ENCODE assay signal across 15 cellular contexts in genomic region chr14:51962678-51963077, GRCh38. TPM values are rescaled to one million over a fixed set of nuclear protein-coding genes. Genes with fewer than 3 reads are reported as not detected.
DNase-seq lines count a peak whose midpoint lies in the region; ATAC-seq and TF ChIP-seq lines count a peak whose summit lies in the region.
"Had no signal": no experiment of that assay in that cellular context is flagged by ENCODE, and none has a peak within 500 bp of the region (broad histone marks: within the 10 kb centered on the region; RNA-seq: fewer than 3 reads in every experiment).

No MANE protein-coding gene starts in this region.

- H3K4me3 ChIP-seq in skeletal muscle satellite cell (ENCODE audit: low read length), result no peak overlapping the region

- H3K4me1 Mint-ChIP-seq in activated T-cell treated with anti-CD3 and anti-CD28 coated beads, Interleukin-2, amount 50 U/mL, for 72 hours (ENCODE audit: low read depth), result peaks cover 26% of the 10 kb centered on the region
- H3K4me1 Mint-ChIP-seq in activated CD8-positive, alpha-beta T cell treated with anti-CD3 and anti-CD28 coated beads for 36 hours (ENCODE audit: low read depth), result peaks cover 45% of the 10 kb centered on the region

- no peak for DNase-seq in activated T-cell treated with anti-CD3 and anti-CD28 coated beads, Interleukin-2, amount 50 U/mL, for 72 hours
- DNase-seq in activated T-cell treated with anti-CD3 and anti-CD28 coated beads for 4 hours, result no peak
- DNase-seq in activated CD8-positive, alpha-beta T cell treated with anti-CD3 and anti-CD28 coated beads for 36 hours, result no peak
- peak; percentile 8 for DNase-seq in fibroblast of peridontal ligament (ENCODE audit: extremely low read depth)
- no peak for DNase-seq in HuH-7 (ENCODE audit: low spot score)
- DNase-seq in DMS79 (lab: John Stamatoyannopoulos, UW), result no peak
- DNase-seq: ACHN; activated CD8-positive, alpha-beta memory T cell treated with anti-CD3 and anti-CD28 coated beads for 24 hours; activated naive CD4-positive, alpha-beta T cell treated with anti-CD3 and anti-CD28 coated beads, Interleukin-2, amount 50 U/mL, for 16 hours; hippocampal formation; NCI-H187; NCI-H526 treated with DMSO at 0.1 percent for 48 hours; ovary had no signal

- peaks cover 5% of the 10 kb centered on the region for H3K36me3 ChIP-seq in skeletal muscle satellite cell (ENCODE audit: insufficient read depth, low read length)
- H3K36me3 ChIP-seq: ovary had no signal

- no peaks in the 10 kb centered on the region for H3K27me3 Mint-ChIP-seq in activated T-cell treated with anti-CD3 and anti-CD28 coated beads, Interleukin-2, amount 50 U/mL, for 72 hours (ENCODE audit: low read depth)
- H3K27me3 Mint-ChIP-seq in activated CD8-positive, alpha-beta T cell treated with anti-CD3 and anti-CD28 coated beads for 36 hours, result no peaks in the 10 kb centered on the region

- no peaks in the 10 kb centered on the region for H3K27me3 ChIP-seq in skeletal muscle satellite cell (ENCODE audit: control insufficient read depth, insufficient read depth, low read length)
- H3K27me3 ChIP-seq: ovary had no signal

- peak overlapping the region; percentile 22 for H3K4me2 ChIP-seq in skeletal muscle satellite cell (ENCODE audit: low read length)

- CTCF ChIA-PET in activated CD8-positive, alpha-beta T cell treated with anti-CD3 and anti-CD28 coated beads for 36 hours (lab: Charles Lee), result interaction anchor here (0.8 to 2.6 kb wide), 5 partner anchors 8 to 41 kb away, joined by 3 to 15 read pairs (median 3); no protein-coding TSS in a partner anchor

- H3K9ac ChIP-seq in skeletal muscle satellite cell (ENCODE audit: low read depth, low read length), result no peak overlapping the region

- POLR2A ChIA-PET in activated CD8-positive, alpha-beta T cell treated with anti-CD3 and anti-CD28 coated beads for 36 hours (lab: Charles Lee), result no interaction called here

- intact Hi-C loops in activated CD8-positive, alpha-beta T cell treated with anti-CD3 and anti-CD28 coated beads for 36 hours (cut with micrococcal nuclease), result no loop called here

- peaks cover 23 to 49% of the 10 kb centered on the region in 2 donors for H3K36me3 Mint-ChIP-seq in activated T-cell treated with anti-CD3 and anti-CD28 coated beads, Interleukin-2, amount 50 U/mL, for 72 hours (ENCODE audit: insufficient read depth in 2 of 2)
- peaks cover 62% of the 10 kb centered on the region for H3K36me3 Mint-ChIP-seq in activated CD8-positive, alpha-beta T cell treated with anti-CD3 and anti-CD28 coated beads for 36 hours (ENCODE audit: low read depth)

- ATAC-seq in activated T-cell treated with anti-CD3 and anti-CD28 coated beads, Interleukin-2, amount 50 U/mL, for 72 hours (replicated peaks in 1 of 2), result no peak
- ATAC-seq in activated CD8-positive, alpha-beta T cell treated with anti-CD3 and anti-CD28 coated beads for 36 hours, result no peak
- ATAC-seq in HG02798 (IDR thresholded peaks at IDR 0.05; ENCODE audit: poor library complexity, unreplicated experiment), result no peak

- H3K9me3 Mint-ChIP-seq in activated T-cell treated with anti-CD3 and anti-CD28 coated beads, Interleukin-2, amount 50 U/mL, for 72 hours, result peaks cover 9% of the 10 kb centered on the region in 2 donors
- peaks cover 23% of the 10 kb centered on the region for H3K9me3 Mint-ChIP-seq in activated CD8-positive, alpha-beta T cell treated with anti-CD3 and anti-CD28 coated beads for 36 hours

- TF ChIP-seq CTCF in activated CD8-positive, alpha-beta T cell treated with anti-CD3 and anti-CD28 coated beads for 36 hours (IDR thresholded peaks at IDR 0.05), result no peak

- peak overlapping the region; percentile 20 to 23 for H3K4me3 Mint-ChIP-seq in activated T-cell treated with anti-CD3 and anti-CD28 coated beads, Interleukin-2, amount 50 U/mL, for 72 hours
- H3K4me3 Mint-ChIP-seq in activated CD8-positive, alpha-beta T cell treated with anti-CD3 and anti-CD28 coated beads for 36 hours, result no peak overlapping the region

- H3K9me3 ChIP-seq in skeletal muscle satellite cell (replicated peaks; ENCODE audit: low read length), result peaks cover 13% of the 10 kb centered on the region
- H3K9me3 ChIP-seq: ovary had no signal

- peak overlapping the region; percentile 8 for H3K27ac Mint-ChIP-seq in activated T-cell treated with anti-CD3 and anti-CD28 coated beads, Interleukin-2, amount 50 U/mL, for 72 hours
- H3K27ac Mint-ChIP-seq in activated CD8-positive, alpha-beta T cell treated with anti-CD3 and anti-CD28 coated beads for 36 hours, result peak overlapping the region; percentile 65

- H3K4me1 ChIP-seq in skeletal muscle satellite cell (ENCODE audit: control insufficient read depth, insufficient read depth, low read length), result peaks cover 7% of the 10 kb centered on the region

RNA-seq across cellular contexts. Expression of gene RTRAF, which starts 26.7 kb away (rescaled TPM):
- 100 to 1,000 TPM; 191 to 207 TPM for total RNA-seq in activated T-cell treated with anti-CD3 and anti-CD28 coated beads, Interleukin-2, amount 50 U/mL, for 72 hours
- total RNA-seq in activated CD8-positive, alpha-beta T cell treated with anti-CD3 and anti-CD28 coated beads for 36 hours, result 100 to 1,000 TPM; 230 to 235 TPM
- total RNA-seq in skeletal muscle satellite cell (2012; rRNA removed), result 76.8 and 81.9 TPM in 2 replicates
